8 cellular contexts compared by ENCODE assay signal in the genomic region with DNA sequence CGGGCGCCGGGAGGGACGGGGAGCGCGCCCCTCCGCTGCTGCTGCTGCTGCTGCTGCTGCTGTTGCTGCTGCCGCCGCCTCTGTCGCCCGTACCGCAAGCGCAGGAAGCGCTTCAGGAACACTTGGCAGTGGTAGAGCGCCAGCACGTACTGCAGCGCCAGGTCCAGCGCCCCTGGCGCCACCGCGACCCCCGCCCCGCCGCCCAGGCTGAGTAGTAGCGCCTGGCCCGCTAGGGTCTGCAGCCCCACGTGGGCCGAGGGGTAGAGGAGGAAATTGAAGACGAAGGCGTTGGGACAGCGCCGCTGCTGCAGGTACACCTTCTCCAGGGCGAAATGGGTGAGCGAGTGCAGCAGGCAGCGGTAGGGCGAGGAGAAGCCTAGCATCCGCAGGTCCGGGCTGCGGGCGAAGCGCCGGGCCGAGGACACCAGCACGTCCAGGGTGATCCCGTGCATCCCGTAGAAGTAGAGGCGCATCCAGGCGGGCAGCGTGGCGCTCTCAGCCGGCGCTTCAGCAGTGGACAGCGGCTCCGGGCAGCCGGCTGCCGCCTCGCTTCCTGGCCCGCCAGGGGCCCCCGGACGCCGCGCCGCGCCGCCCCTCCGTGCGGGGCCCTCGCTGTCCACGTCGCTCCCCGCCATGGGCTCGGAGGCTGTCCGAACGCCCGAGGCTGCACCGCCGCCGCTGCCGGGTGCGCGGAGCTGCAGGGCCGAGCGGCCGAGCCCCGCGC. TPM values are rescaled to one million over a fixed set of nuclear protein-coding genes. Genes with fewer than 3 reads are reported as not detected.
DNase-seq lines count a peak whose midpoint lies in the region; ATAC-seq and TF ChIP-seq lines count a peak whose summit lies in the region.

TSS of gene TMEM229A (minus strand) at position 699 of the 724 bp plus-strand sequence. CDS start at position 635, 64 bp downstream.

- peak; percentile 28 for DNase-seq in NCI-H1694 treated with DMSO at 0.1 percent for 48 hours (lab: John Stamatoyannopoulos, UW)
- DNase-seq in amygdala (lab: John Stamatoyannopoulos, UW): peak in 49 of 56 donors; percentile 9 to 85 (median 65)
- peak; percentile 57 for DNase-seq in hepatic stellate cell (ENCODE audit: low spot score)
- peak; percentile 8 for DNase-seq in prostate gland (ENCODE audit: low spot score)
- DNase-seq in kidney glomerular epithelial cell (lab: John Stamatoyannopoulos, UW): no peak
- no peak for DNase-seq in stimulated activated CD4-positive, alpha-beta T cell treated with anti-CD3 and anti-CD28 coated beads, Interleukin-4, amount 100 ng/mL, for 1 hour

- peak; percentile 60 for ATAC-seq in GM18511 (IDR thresholded peaks at IDR 0.05; ENCODE audit: unreplicated experiment)

- under 1% methylated on average over 32 of the region's 86 CpGs for WGBS in prostate gland

- H3K27ac ChIP-seq in ACC112 (ENCODE audit: low read depth, low read length) (no peak within 1 kb of the TSS), prostate gland (no peak within 1 kb of the TSS)

- intact Hi-C loops in prostate gland (cut with DNase I): no loop called here

- peak within 1 kb of the TSS; percentile 57 for H3K4me3 ChIP-seq in ACC112 (ENCODE audit: low read depth, low read length)
- H3K4me3 ChIP-seq in prostate gland: peak within 1 kb of the TSS; percentile 27 to 34

- no peak for TF ChIP-seq CTCF in prostate gland (IDR thresholded peaks at IDR 0.05)

- H3K4me1 ChIP-seq in ACC112 (ENCODE audit: control insufficient read depth, insufficient read depth, low read length, unreplicated experiment): no peaks in the 10 kb centered on the region
- no peaks in the 10 kb centered on the region for H3K4me1 ChIP-seq in prostate gland (replicated peaks)

- H3K9me3 ChIP-seq in prostate gland: no peaks in the 10 kb centered on the region

- H3K27me3 ChIP-seq in ACC112 (ENCODE audit: insufficient read depth, low read length) (peaks cover 69% of the 10 kb centered on the region), prostate gland (replicated peaks; ENCODE audit: insufficient read depth) (peaks cover 3% of the 10 kb centered on the region)

- no peaks in the 10 kb centered on the region for H3K79me2 ChIP-seq in ACC112 (ENCODE audit: control insufficient read depth, insufficient read depth, low read length, unreplicated experiment)

- H2AFZ ChIP-seq in ACC112 (ENCODE audit: low read length, unreplicated experiment): no peak within 1 kb of the TSS

- H3K36me3 ChIP-seq in ACC112 (ENCODE audit: insufficient read depth, low read length): no peaks in the 10 kb centered on the region
- H3K36me3 ChIP-seq in prostate gland: no peaks in the 10 kb centered on the region

- TF ChIP-seq POLR2A in prostate gland (IDR thresholded peaks at IDR 0.05): no peak

RNA-seq across cellular contexts. Expression of gene TMEM229A, which starts in this region (rescaled TPM):
- 10 to 100 TPM in 1 of 2 donors, not detected in 1; 51.7 TPM for total RNA-seq in prostate gland

Comparison
In these comparisons a context has a peak if more than half of its experiments do, and no peak if none do; other contexts are left out.
1. DNase-seq: peak in NCI-H1694 treated with DMSO at 0.1 percent for 48 hours (single experiment), amygdala (49 of 56), hepatic stellate cell (single experiment) and prostate gland (single experiment); none in kidney glomerular epithelial cell (single experiment) and stimulated activated CD4-positive, alpha-beta T cell treated with anti-CD3 and anti-CD28 coated beads, Interleukin-4, amount 100 ng/mL, for 1 hour (single experiment).